12 cellular contexts compared by ENCODE assay signal in genomic region chr7:68246189-68246633, GRCh38.
DNase-seq lines count a peak whose midpoint lies in the region; ATAC-seq and TF ChIP-seq lines count a peak whose summit lies in the region.
"Had no signal": no experiment of that assay in that cellular context is flagged by ENCODE, and none has a peak within 500 bp of the region (broad histone marks: within the 10 kb centered on the region; RNA-seq: fewer than 3 reads in every experiment).

No MANE protein-coding gene starts in this region.

- H3K27me3 ChIP-seq in foreskin keratinocyte (peaks cover 2% of the 10 kb centered on the region), smooth muscle cell (ENCODE audit: low read depth) (no peaks in the 10 kb centered on the region)

- H3K9me3 ChIP-seq in smooth muscle cell (replicated peaks; ENCODE audit: low read depth), result no peaks in the 10 kb centered on the region
- H3K9me3 ChIP-seq: HAP-1 had no signal

- H3K4me3 ChIP-seq in smooth muscle cell, result no peak overlapping the region
- H3K4me3 ChIP-seq: HAP-1 had no signal

- peak overlapping the region; percentile 87 for H3K9ac ChIP-seq in smooth muscle cell (ENCODE audit: low read depth)

- DNase-seq in M059J (ENCODE audit: low read depth), result peak; percentile 95
- peak; percentile 97 for DNase-seq in NCI-H69 (lab: John Stamatoyannopoulos, UW)
- peak; percentile 22 to 86 for DNase-seq in foreskin keratinocyte
- DNase-seq in smooth muscle cell (lab: John Stamatoyannopoulos, UW; ENCODE audit: unreplicated experiment), result no peak
- no peak for DNase-seq in dermis blood vessel endothelial cell
- DNase-seq in NOMO-1 (lab: John Stamatoyannopoulos, UW; ENCODE audit: unreplicated experiment in 2 of 2), result no peak
- DNase-seq: activated CD4-positive, alpha-beta memory T cell treated with anti-CD3 and anti-CD28 coated beads, Interleukin-2, amount 10 ng/mL, durations not matched to agents 7 days and 5 days; activated naive CD8-positive, alpha-beta T cell treated with anti-CD3 and anti-CD28 coated beads, Interleukin-2, amount 10 ng/mL, durations not matched to agents 7 days and 5 days; naive thymus-derived CD4-positive, alpha-beta T cell; stimulated activated naive CD4-positive, alpha-beta T cell treated with Interleukin-2 at 50 U/mL for 16 hours had no signal

- peak; percentile 93 for ATAC-seq in foreskin keratinocyte
- no peak for ATAC-seq in HG03139 (IDR thresholded peaks at IDR 0.05; ENCODE audit: unreplicated experiment)
- ATAC-seq: naive thymus-derived CD4-positive, alpha-beta T cell had no signal

- no peak for TF ChIP-seq CTCF in foreskin keratinocyte (conservative IDR thresholded peaks at IDR 0.05)
- no peak for TF ChIP-seq CTCF in smooth muscle cell (IDR thresholded peaks at IDR 0.05; ENCODE audit: borderline replicate concordance, insufficient read depth, poor library complexity, severe bottlenecking)

- peak overlapping the region; percentile 95 for H3K27ac ChIP-seq in foreskin keratinocyte
- H3K27ac ChIP-seq in smooth muscle cell (ENCODE audit: low read depth), result peak overlapping the region; percentile 93

- no peaks in the 10 kb centered on the region for H3K79me2 ChIP-seq in smooth muscle cell (ENCODE audit: low read depth)

- H3K36me3 ChIP-seq in smooth muscle cell (ENCODE audit: low read depth), result no peaks in the 10 kb centered on the region
- H3K36me3 ChIP-seq: HAP-1 had no signal

- WGBS in smooth muscle cell (ENCODE audit: low lambda C conversion rate), result 2% methylated on average over 4 of the region's 4 CpGs

- H3K4me2 ChIP-seq in smooth muscle cell, result peak overlapping the region; percentile 44

- no peaks in the 10 kb centered on the region for H4K20me1 ChIP-seq in smooth muscle cell (ENCODE audit: low read depth)

- no peak overlapping the region for H2AFZ ChIP-seq in smooth muscle cell (ENCODE audit: low read depth)

- H3K4me1 ChIP-seq in foreskin keratinocyte (peaks cover 9% of the 10 kb centered on the region), smooth muscle cell (ENCODE audit: low read depth) (no peaks in the 10 kb centered on the region)
- H3K4me1 ChIP-seq: HAP-1 had no signal

- H3F3A ChIP-seq in smooth muscle cell (ENCODE audit: low read depth), result no peaks in the 10 kb centered on the region

Comparison
In these comparisons a context has a peak if more than half of its experiments do, and no peak if none do; other contexts are left out.
1. DNase-seq: peak in M059J (single experiment), NCI-H69 (single experiment) and foreskin keratinocyte (2 of 2); none in smooth muscle cell (single experiment), dermis blood vessel endothelial cell (single experiment) and NOMO-1 (0 of 2).